13 cellular contexts compared by ENCODE assay signal in the genomic region with DNA sequence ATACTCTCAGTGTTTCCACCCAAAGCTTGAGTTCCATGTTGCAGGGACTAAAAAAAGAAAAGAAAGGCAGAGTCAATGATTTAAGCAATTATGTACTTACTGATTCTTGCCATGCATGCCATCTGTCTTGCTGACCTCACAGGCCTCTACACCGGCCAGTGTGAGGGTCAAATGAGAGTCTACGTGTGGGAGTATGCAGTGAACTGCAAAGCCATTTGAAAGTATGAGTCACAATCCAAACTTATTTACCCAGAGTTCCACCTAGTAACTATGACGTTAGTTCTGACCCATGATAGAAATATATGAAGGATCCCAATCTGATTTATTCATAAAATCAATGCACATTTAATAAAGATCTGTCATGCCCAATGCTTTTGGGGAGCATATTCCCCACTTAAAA. TPM values are rescaled to one million over a fixed set of nuclear protein-coding genes. Genes with fewer than 3 reads are reported as not detected.
DNase-seq lines count a peak whose midpoint lies in the region; ATAC-seq and TF ChIP-seq lines count a peak whose summit lies in the region.
"Had no signal": no experiment of that assay in that cellular context is flagged by ENCODE, and none has a peak within 500 bp of the region (broad histone marks: within the 10 kb centered on the region; RNA-seq: fewer than 3 reads in every experiment).

No MANE protein-coding gene starts in this region.

- no peaks in the 10 kb centered on the region for H3K4me1 ChIP-seq in RWPE2 (ENCODE audit: insufficient read depth, poor library complexity, severe bottlenecking)
- H3K4me1 ChIP-seq in osteoblast (ENCODE audit: insufficient read depth, low read length), result peaks cover 24% of the 10 kb centered on the region
- H3K4me1 ChIP-seq: neural progenitor cell had no signal

- CTCF ChIA-PET in RWPE1 (lab: Yijun Ruan, JAX) (no interaction called here), GM10248 (lab: Yijun Ruan, JAX) (no interaction called here)

- H3K4me3 ChIP-seq in RWPE2 (ENCODE audit: severe bottlenecking) (no peak overlapping the region), osteoblast (ENCODE audit: insufficient read depth, low read length) (no peak overlapping the region)
- H3K4me3 ChIP-seq: neural progenitor cell had no signal

- no peaks in the 10 kb centered on the region for H3K9me3 ChIP-seq in RWPE2 (ENCODE audit: severe bottlenecking)
- no peaks in the 10 kb centered on the region for H3K9me3 ChIP-seq in osteoblast (ENCODE audit: low read depth, low read length)
- H3K9me3 ChIP-seq in T-helper 17 cell (ENCODE audit: control insufficient read depth, low read length, poor library complexity, severe bottlenecking), result no peaks in the 10 kb centered on the region

- TF ChIP-seq CTCF in RWPE2 (IDR thresholded peaks at IDR 0.05; ENCODE audit: poor library complexity, severe bottlenecking), result no peak
- TF ChIP-seq CTCF in osteoblast (IDR thresholded peaks at IDR 0.05; ENCODE audit: extremely low read depth, low read depth, low read length), result no peak
- no peak for TF ChIP-seq CTCF in RWPE1 (conservative IDR thresholded peaks at IDR 0.05; ENCODE audit: low read depth)
- TF ChIP-seq CTCF in GM10248 (IDR thresholded peaks at IDR 0.05; ENCODE audit: control extremely low read depth, extremely low read depth, low read depth, missing control alignments), result no peak

- no peak overlapping the region for H3K27ac Mint-ChIP-seq in T-helper 17 cell
- H3K27ac Mint-ChIP-seq: activated CD8-positive, alpha-beta memory T cell treated with anti-CD3 and anti-CD28 coated beads, Interleukin-2, amount 10 ng/mL, durations not matched to agents 7 days and 5 days; HFFc6; neural progenitor cell had no signal

- no peak overlapping the region for H3K27ac ChIP-seq in RWPE2 (ENCODE audit: poor library complexity, severe bottlenecking)
- peak overlapping the region; percentile 81 for H3K27ac ChIP-seq in osteoblast (ENCODE audit: low read depth, low read length)
- no peak overlapping the region for H3K27ac ChIP-seq in RWPE1
- H3K27ac ChIP-seq: neural progenitor cell had no signal

- H4K20me1 ChIP-seq in osteoblast (ENCODE audit: insufficient read depth, low read length), result no peaks in the 10 kb centered on the region

- no peak overlapping the region for H2AFZ ChIP-seq in osteoblast (ENCODE audit: low read length)
- H2AFZ ChIP-seq: neural progenitor cell had no signal

- H3K27me3 Mint-ChIP-seq in T-helper 17 cell, result no peaks in the 10 kb centered on the region
- H3K27me3 Mint-ChIP-seq: activated CD8-positive, alpha-beta memory T cell treated with anti-CD3 and anti-CD28 coated beads, Interleukin-2, amount 10 ng/mL, durations not matched to agents 7 days and 5 days had no signal

- H3K4me1 Mint-ChIP-seq in T-helper 17 cell, result no peaks in the 10 kb centered on the region
- H3K4me1 Mint-ChIP-seq: activated CD8-positive, alpha-beta memory T cell treated with anti-CD3 and anti-CD28 coated beads, Interleukin-2, amount 10 ng/mL, durations not matched to agents 7 days and 5 days had no signal

- H3K4me3 Mint-ChIP-seq in T-helper 17 cell, result no peak overlapping the region
- H3K4me3 Mint-ChIP-seq: activated CD8-positive, alpha-beta memory T cell treated with anti-CD3 and anti-CD28 coated beads, Interleukin-2, amount 10 ng/mL, durations not matched to agents 7 days and 5 days; HFFc6; neural progenitor cell had no signal

- DNase-seq in RWPE2 (ENCODE audit: low spot score) (no peak), osteoblast (ENCODE audit: insufficient read length, low spot score, missing footprints) (peak; percentile 39), T-helper 17 cell (no peak), RWPE1 (ENCODE audit: low spot score) (no peak), GM10248 (ENCODE audit: extremely low spot score) (no peak), NOMO-1 (lab: John Stamatoyannopoulos, UW; ENCODE audit: unreplicated experiment in 2 of 2) (no peak)
- DNase-seq: activated CD8-positive, alpha-beta memory T cell treated with anti-CD3 and anti-CD28 coated beads, Interleukin-2, amount 10 ng/mL, durations not matched to agents 7 days and 5 days; caudate nucleus; HFFc6; NCI-H1436 treated with DMSO at 0.1 percent for 48 hours had no signal

- H3K36me3 ChIP-seq in RWPE2 (ENCODE audit: low read depth) (no peaks in the 10 kb centered on the region), osteoblast (ENCODE audit: insufficient read depth, low read length) (peaks cover 22% of the 10 kb centered on the region)
- H3K36me3 ChIP-seq: neural progenitor cell had no signal

- peak; percentile 69 for ATAC-seq in GM18511 (IDR thresholded peaks at IDR 0.05; ENCODE audit: unreplicated experiment)
- peak; percentile 67 for ATAC-seq in HG02938 (IDR thresholded peaks at IDR 0.05; ENCODE audit: unreplicated experiment)
- peak; percentile 36; the same call in 1 of the 3 replicates for ATAC-seq in RWPE2 (ENCODE audit: low read depth)
- no peak for ATAC-seq in T-helper 17 cell
- ATAC-seq: activated CD8-positive, alpha-beta memory T cell treated with anti-CD3 and anti-CD28 coated beads, Interleukin-2, amount 10 ng/mL, durations not matched to agents 7 days and 5 days had no signal

- POLR2A ChIA-PET in RWPE1 (lab: Yijun Ruan, JAX; ENCODE audit: low non-redundant PET) (no interaction called here), GM10248 (lab: Yijun Ruan, JAX) (no interaction called here)

- H3K36me3 Mint-ChIP-seq in T-helper 17 cell (ENCODE audit: low read depth), result no peaks in the 10 kb centered on the region
- H3K36me3 Mint-ChIP-seq: activated CD8-positive, alpha-beta memory T cell treated with anti-CD3 and anti-CD28 coated beads, Interleukin-2, amount 10 ng/mL, durations not matched to agents 7 days and 5 days; neural progenitor cell had no signal

- no peaks in the 10 kb centered on the region for H3K27me3 ChIP-seq in RWPE2 (ENCODE audit: insufficient read depth, poor library complexity, severe bottlenecking)
- H3K27me3 ChIP-seq in osteoblast (ENCODE audit: insufficient read depth, low read length), result no peaks in the 10 kb centered on the region
- H3K27me3 ChIP-seq: neural progenitor cell had no signal

- peaks cover 24% of the 10 kb centered on the region for H3K79me2 ChIP-seq in osteoblast (ENCODE audit: insufficient read depth, low read length)

- H3K4me2 ChIP-seq in osteoblast (ENCODE audit: insufficient read depth, low read length), result peak overlapping the region; percentile 22
- H3K4me2 ChIP-seq: neural progenitor cell had no signal

RNA-seq across cellular contexts. Expression of a gene that starts 26.5 kb away (rescaled TPM):
- 143 and 149 TPM in 2 replicates for total RNA-seq in osteoblast
- total RNA-seq in T-helper 17 cell, result not detected
- total RNA-seq: activated CD8-positive, alpha-beta memory T cell treated with anti-CD3 and anti-CD28 coated beads, Interleukin-2, amount 10 ng/mL, durations not matched to agents 7 days and 5 days had no signal

Comparison
In these comparisons a context has a peak if more than half of its experiments do, and no peak if none do; other contexts are left out.
1. RNA of a gene that starts 26.5 kb away (total RNA-seq): 143 to 149 TPM in osteoblast; not detected in T-helper 17 cell; every median in the first group is over 100 times any median in the second.